9 cellular contexts compared by ENCODE assay signal in genomic region chr5:43000198-43000840, GRCh38. TPM values are rescaled to one million over a fixed set of nuclear protein-coding genes. Genes with fewer than 3 reads are reported as not detected.
DNase-seq lines count a peak whose midpoint lies in the region; ATAC-seq and TF ChIP-seq lines count a peak whose summit lies in the region.
"Had no signal": no experiment of that assay in that cellular context is flagged by ENCODE, and none has a peak within 500 bp of the region (broad histone marks: within the 10 kb centered on the region; RNA-seq: fewer than 3 reads in every experiment).

No MANE protein-coding gene starts in this region.

- TSS peak; percentile 27 for BruUV-seq in Caco-2 (replicated peaks; lab: Mats Ljungman, UMichigan)
- BruUV-seq in Panc1 (replicated peaks; lab: Mats Ljungman, UMichigan): no TSS peak
- no TSS peak for BruUV-seq in PC-3 (replicated peaks; lab: Mats Ljungman, UMichigan)

- peak in 1 of 2 experiments; percentile 40 for DNase-seq in Caco-2
- no peak for DNase-seq in Panc1 (ENCODE audit: low read depth, low spot score)
- peak; percentile 42 to 73 for DNase-seq in fibroblast of lung (ENCODE audit: low read depth in 2 of 2)
- no peak for DNase-seq in stimulated activated CD8-positive, alpha-beta memory T cell treated with anti-CD3 and anti-CD28 coated beads, Interleukin-4, amount 100 ng/mL, for 48 hours
- no peak for DNase-seq in posterior vena cava (ENCODE audit: low spot score)
- no peak for DNase-seq in CD8-positive, alpha-beta T cell
- DNase-seq in PC-3: no peak

- H3K4me3 ChIP-seq in Caco-2 (ENCODE audit: low read depth, low read length): peak overlapping the region; percentile 41
- H3K4me3 ChIP-seq in Panc1 (ENCODE audit: low read depth in 2 of 2, low read length in 2 of 2): peak overlapping the region; percentile 47 to 71
- H3K4me3 ChIP-seq in fibroblast of lung (replicated peaks in 1 of 4; ENCODE audit: control extremely low read depth in 1 of 4, insufficient read depth in 1 of 4, low read depth in 3 of 4, low read length in 4 of 4): peak overlapping the region; percentile 32 to 59 (median 44)
- H3K4me3 ChIP-seq in neuron (ENCODE audit: low read length): peak overlapping the region; percentile 38
- no peak overlapping the region for H3K4me3 ChIP-seq in CD8-positive, alpha-beta T cell (ENCODE audit: low read depth, low read length)
- H3K4me3 ChIP-seq in PC-3 (ENCODE audit: low read length): no peak overlapping the region

- H3K36me3 Mint-ChIP-seq in Caco-2 (ENCODE audit: insufficient read depth, unreplicated experiment): peaks cover 1% of the 10 kb centered on the region
- peaks cover 3% of the 10 kb centered on the region for H3K36me3 Mint-ChIP-seq in CD8-positive, alpha-beta T cell

- H3K4me3 Mint-ChIP-seq in Caco-2 (ENCODE audit: unreplicated experiment): peak overlapping the region; percentile 81
- no peak overlapping the region for H3K4me3 Mint-ChIP-seq in CD8-positive, alpha-beta T cell

- no peaks in the 10 kb centered on the region for H3F3A ChIP-seq in PC-3 (ENCODE audit: low read length, unreplicated experiment)

- peak overlapping the region; percentile 81 for H2AFZ ChIP-seq in fibroblast of lung (ENCODE audit: low read length)
- H2AFZ ChIP-seq in neuron (ENCODE audit: low read depth, low read length): peak overlapping the region; percentile 77
- no peak overlapping the region for H2AFZ ChIP-seq in PC-3 (ENCODE audit: low read length)

- H3K27me3 Mint-ChIP-seq in Caco-2 (ENCODE audit: insufficient read depth, unreplicated experiment): no peaks in the 10 kb centered on the region
- no peaks in the 10 kb centered on the region for H3K27me3 Mint-ChIP-seq in CD8-positive, alpha-beta T cell (ENCODE audit: low read depth)

- POLR2A ChIA-PET in Caco-2 (lab: Charles Lee) (no interaction called here), Panc1 (lab: Charles Lee) (no interaction called here), PC-3 (lab: Charles Lee; ENCODE audit: unreplicated experiment) (no interaction called here)
- POLR2A ChIA-PET in CD8-positive, alpha-beta T cell (lab: Charles Lee): interaction anchor here (12.1 kb wide), 1 partner anchor 8 kb away, joined by 401 read pairs; no protein-coding TSS in a partner anchor

- H3K27ac ChIP-seq in Panc1 (ENCODE audit: low read length) (peak overlapping the region; percentile 82), fibroblast of lung (ENCODE audit: insufficient read depth, low read length) (peak overlapping the region; percentile 10), PC-3 (ENCODE audit: low read length) (no peak overlapping the region)
- no peak overlapping the region for H3K27ac ChIP-seq in CD8-positive, alpha-beta T cell (ENCODE audit: low read depth, low read length)
- H3K27ac ChIP-seq: HL-60 had no signal

- peak; percentile 90 for ATAC-seq in Panc1
- no peak for ATAC-seq in CD8-positive, alpha-beta T cell
- ATAC-seq in PC-3: no peak

- H4K20me1 ChIP-seq in fibroblast of lung (ENCODE audit: control insufficient read depth, extremely low read depth, insufficient read depth, low read length) (no peaks in the 10 kb centered on the region), PC-3 (ENCODE audit: low read length) (no peaks in the 10 kb centered on the region)

- TF ChIP-seq CTCF in Caco-2 (IDR thresholded peaks at IDR 0.05; ENCODE audit: insufficient read depth in 1 of 2, low read depth in 1 of 2, low read length in 1 of 2, severe bottlenecking in 1 of 2, unreplicated experiment in 1 of 2) (no peak), Panc1 (IDR thresholded peaks at IDR 0.05) (no peak), fibroblast of lung (conservative IDR thresholded peaks at IDR 0.05 in 1 of 2, IDR thresholded peaks at IDR 0.05 in 1 of 2; ENCODE audit: low read depth in 1 of 2, low read length in 2 of 2) (no peak), PC-3 (conservative IDR thresholded peaks at IDR 0.05; ENCODE audit: low read depth, low read length) (no peak)
- no peak for TF ChIP-seq CTCF in CD8-positive, alpha-beta T cell (IDR thresholded peaks at IDR 0.05)

- peak overlapping the region; percentile 73 for H3K27ac Mint-ChIP-seq in Caco-2 (ENCODE audit: unreplicated experiment)
- no peak overlapping the region for H3K27ac Mint-ChIP-seq in CD8-positive, alpha-beta T cell

- CTCF ChIA-PET in Caco-2 (lab: Charles Lee): no interaction called here
- CTCF ChIA-PET in Panc1 (lab: Charles Lee): no interaction called here
- CTCF ChIA-PET in CD8-positive, alpha-beta T cell (lab: Charles Lee): no interaction called here
- CTCF ChIA-PET in PC-3 (lab: Charles Lee): no interaction called here

- H3K4me2 ChIP-seq in fibroblast of lung (ENCODE audit: extremely low read depth, insufficient read depth, low read length) (peak overlapping the region; percentile 92), PC-3 (ENCODE audit: low read length) (no peak overlapping the region)

- H3K9me2 ChIP-seq in PC-3 (replicated peaks; ENCODE audit: low read length): 0 out of 2 replicates have a peak, but pooled peaks cover 4% of the 10 kb centered on the region

- intact Hi-C loops in Caco-2 (cut with micrococcal nuclease; ENCODE audit: unreplicated experiment) (no loop called here), Panc1 (cut with micrococcal nuclease; ENCODE audit: unreplicated experiment) (no loop called here), posterior vena cava (cut with DNase I) (no loop called here), PC-3 (cut with micrococcal nuclease) (no loop called here)
- intact Hi-C loops in CD8-positive, alpha-beta T cell (cut with DNase I, micrococcal nuclease): loop anchor here in 1 of 2 experiments (10.0 kb wide), 2 partner anchors 194 to 604 kb away; partner anchors contain the start of genes NIM1K and NNT

- H3K9ac ChIP-seq in fibroblast of lung (ENCODE audit: insufficient read depth, low read length): peak overlapping the region; percentile 28
- no peak overlapping the region for H3K9ac ChIP-seq in PC-3 (ENCODE audit: low read length)

- no peaks in the 10 kb centered on the region for H3K36me3 ChIP-seq in Caco-2 (ENCODE audit: control insufficient read depth, insufficient read depth, low read length)
- H3K36me3 ChIP-seq in Panc1 (ENCODE audit: control insufficient read depth, insufficient read depth, low read length): no peaks in the 10 kb centered on the region
- H3K36me3 ChIP-seq in fibroblast of lung (ENCODE audit: control insufficient read depth, insufficient read depth, low read length): no peaks in the 10 kb centered on the region
- H3K36me3 ChIP-seq in neuron (ENCODE audit: insufficient read depth, low read length): no peaks in the 10 kb centered on the region
- no peaks in the 10 kb centered on the region for H3K36me3 ChIP-seq in CD8-positive, alpha-beta T cell (ENCODE audit: insufficient read depth, low read length)
- H3K36me3 ChIP-seq in PC-3 (ENCODE audit: low read depth, low read length): no peaks in the 10 kb centered on the region

- in situ Hi-C loops in Panc1 (cut with HindIII; ENCODE audit: low pct_unique_long_range_greater_than_20kb, low sequenced_read_pairs): loop anchor here (25.0 kb wide), 1 partner anchor 88 kb away; no protein-coding TSS in a partner anchor

- H3K9me3 ChIP-seq in Caco-2 (no peaks in the 10 kb centered on the region), Panc1 (ENCODE audit: control insufficient read depth, insufficient read depth, low read depth, low read length) (no peaks in the 10 kb centered on the region), fibroblast of lung (ENCODE audit: control insufficient read depth, insufficient read depth, low read depth, low read length) (no peaks in the 10 kb centered on the region), neuron (ENCODE audit: low read length) (no peaks in the 10 kb centered on the region), PC-3 (ENCODE audit: low read length) (no peaks in the 10 kb centered on the region)
- no peaks in the 10 kb centered on the region for H3K9me3 ChIP-seq in CD8-positive, alpha-beta T cell (ENCODE audit: low read length)

- H3K27me3 ChIP-seq in Caco-2 (replicated peaks; ENCODE audit: control insufficient read depth, insufficient read depth, low read length) (no peaks in the 10 kb centered on the region), Panc1 (ENCODE audit: control insufficient read depth, insufficient read depth, low read length) (no peaks in the 10 kb centered on the region), fibroblast of lung (ENCODE audit: control insufficient read depth, insufficient read depth, low read length) (no peaks in the 10 kb centered on the region), neuron (ENCODE audit: insufficient read depth, low read length) (peaks cover 9% of the 10 kb centered on the region), PC-3 (ENCODE audit: low read length) (no peaks in the 10 kb centered on the region)
- no peaks in the 10 kb centered on the region for H3K27me3 ChIP-seq in CD8-positive, alpha-beta T cell (ENCODE audit: insufficient read depth, low read length)

- H3K79me2 ChIP-seq in fibroblast of lung (ENCODE audit: control insufficient read depth, insufficient read depth, low read length): no peaks in the 10 kb centered on the region
- H3K79me2 ChIP-seq in PC-3 (ENCODE audit: low read length): no peaks in the 10 kb centered on the region

- H3K4me1 ChIP-seq in Caco-2 (no peaks in the 10 kb centered on the region), Panc1 (ENCODE audit: control insufficient read depth, insufficient read depth, low read length) (peaks cover 8% of the 10 kb centered on the region), fibroblast of lung (ENCODE audit: control insufficient read depth, extremely low read depth, insufficient read depth, low read length) (peaks cover 2% of the 10 kb centered on the region), neuron (ENCODE audit: insufficient read depth, low read length) (peaks cover 3% of the 10 kb centered on the region), PC-3 (ENCODE audit: insufficient read depth, low read length) (no peaks in the 10 kb centered on the region)
- H3K4me1 ChIP-seq in CD8-positive, alpha-beta T cell (ENCODE audit: insufficient read depth, low read length): peaks cover 13% of the 10 kb centered on the region

- no peaks in the 10 kb centered on the region for H3K4me1 Mint-ChIP-seq in Caco-2 (ENCODE audit: low read depth, unreplicated experiment)
- H3K4me1 Mint-ChIP-seq in CD8-positive, alpha-beta T cell (ENCODE audit: low read depth): peaks cover 17% of the 10 kb centered on the region

- H3K9me3 Mint-ChIP-seq in Caco-2 (ENCODE audit: unreplicated experiment): no peaks in the 10 kb centered on the region
- H3K9me3 Mint-ChIP-seq in CD8-positive, alpha-beta T cell: no peaks in the 10 kb centered on the region

RNA-seq across cellular contexts. Expression of gene ANXA2R, which starts 39.8 kb away (rescaled TPM):
- total RNA-seq in Caco-2 (2022) (3.1 and 4.1 TPM in 2 replicates), Panc1 (2021; ENCODE audit: unreplicated experiment) (6.2 TPM), fibroblast of lung (1.8 and 3.1 TPM in 2 replicates), posterior vena cava (1 to 10 TPM; 2.3 to 4.7 TPM), PC-3 (2014; rRNA removed) (4.8 and 8.9 TPM in 2 replicates)
- polyA plus RNA-seq in Panc1 (2012; ENCODE audit: insufficient read length): 4.0 TPM
- polyA plus RNA-seq in fibroblast of lung: 0.61 and 1.4 TPM in 2 replicates
- 0.69 and 2.1 TPM in 2 replicates for polyA plus RNA-seq in fibroblast of lung (2012)
- 2.2 and 2.3 TPM in 2 replicates for polyA minus RNA-seq in fibroblast of lung (ENCODE audit: low replicate concordance)
- 10 to 100 TPM; 38.2 to 39.5 TPM for total RNA-seq in CD8-positive, alpha-beta T cell

Comparison
In these comparisons a context has a peak if more than half of its experiments do, and no peak if none do; other contexts are left out.
1. DNase-seq: peak in fibroblast of lung (2 of 2); none in Panc1 (single experiment), stimulated activated CD8-positive, alpha-beta memory T cell treated with anti-CD3 and anti-CD28 coated beads, Interleukin-4, amount 100 ng/mL, for 48 hours (single experiment), posterior vena cava (single experiment), CD8-positive, alpha-beta T cell (0 of 7) and PC-3 (single experiment).
2. H3K4me3 ChIP-seq: peak in Caco-2 (single experiment), Panc1 (2 of 2), fibroblast of lung (4 of 4) and neuron (single experiment); none in CD8-positive, alpha-beta T cell (single experiment) and PC-3 (single experiment).
3. H3K27ac ChIP-seq: peak in Panc1 (single experiment) and fibroblast of lung (single experiment); none in CD8-positive, alpha-beta T cell (single experiment) and PC-3 (single experiment).